9 cellular contexts compared by ENCODE assay signal in genomic region chr1:184037849-184038591, GRCh38. TPM values are rescaled to one million over a fixed set of nuclear protein-coding genes. Genes with fewer than 3 reads are reported as not detected.
DNase-seq lines count a peak whose midpoint lies in the region; TF ChIP-seq lines count a peak whose summit lies in the region.
"Had no signal": no experiment of that assay in that cellular context is flagged by ENCODE, and none has a peak within 500 bp of the region (broad histone marks: within the 10 kb centered on the region; RNA-seq: fewer than 3 reads in every experiment).

No MANE protein-coding gene starts in this region.

- H3K4me1 ChIP-seq in SJSA1 (replicated peaks) = peaks cover 22% of the 10 kb centered on the region
- H3K4me1 ChIP-seq in sigmoid colon = peaks cover 0 to 16% (median 8%) of the 10 kb centered on the region in 4 donors

- no peak for TF ChIP-seq EP300 in sigmoid colon (IDR thresholded peaks at IDR 0.05)

- H3K27ac ChIP-seq in SJSA1 (no peak overlapping the region), sigmoid colon (peak overlapping the region in 3 of 4 donors; percentile 76 to 84 (median 81))
- H3K27ac ChIP-seq: left lung had no signal

- H3K4me3 ChIP-seq in GM12865 (ENCODE audit: low read depth, low read length) (peak overlapping the region; percentile 68), SJSA1 (peak overlapping the region; percentile 80), fibroblast of the aortic adventitia (ENCODE audit: low read depth, low read length) (peak overlapping the region; percentile 75), sigmoid colon (peak overlapping the region; percentile 65 to 71 (median 71))

- TF ChIP-seq POLR2A in sigmoid colon (IDR thresholded peaks at IDR 0.05) = no peak

- 78 to 84% methylated on average over 13 of the region's 13 CpGs for WGBS in sigmoid colon, 2 donors

- intact Hi-C loops in sigmoid colon (cut with DNase I) = loop anchor here (5.0 to 10.0 kb wide), 3 partner anchors 86 to 393 kb away; no protein-coding TSS in a partner anchor

- no peaks in the 10 kb centered on the region for H3K9me3 ChIP-seq in SJSA1 (replicated peaks)
- no peaks in the 10 kb centered on the region for H3K9me3 ChIP-seq in sigmoid colon
- H3K9me3 ChIP-seq: left lung had no signal

- H3K36me3 ChIP-seq in SJSA1 = peaks cover 7% of the 10 kb centered on the region; the same call in 1 of the 2 replicates
- H3K36me3 ChIP-seq in sigmoid colon = no peaks in the 10 kb centered on the region
- H3K36me3 ChIP-seq: left lung had no signal

- no peaks in the 10 kb centered on the region for H3K27me3 ChIP-seq in SJSA1 (replicated peaks)
- no peaks in the 10 kb centered on the region for H3K27me3 ChIP-seq in sigmoid colon

- DNase-seq in GM12865 (ENCODE audit: low read depth) (no peak), SJSA1 (ENCODE audit: low read depth in 1 of 2, low spot score in 2 of 2) (no peak), fibroblast of the aortic adventitia (ENCODE audit: low read depth) (no peak), sigmoid colon (no peak), NCI-H526 treated with DMSO at 0.1 percent for 48 hours (lab: John Stamatoyannopoulos, UW) (no peak), dermis blood vessel endothelial cell (no peak)
- no peak for DNase-seq in activated CD8-positive, alpha-beta memory T cell treated with anti-CD3 and anti-CD28 coated beads for 24 hours
- DNase-seq in stimulated activated CD4-positive, alpha-beta T cell treated with anti-CD3 and anti-CD28 coated beads, Interleukin-4, amount 100 ng/mL, for 24 hours = no peak

- TF ChIP-seq CTCF in GM12865 (IDR thresholded peaks at IDR 0.05; ENCODE audit: insufficient read depth, low read depth, low read length, missing control alignments) (no peak), fibroblast of the aortic adventitia (IDR thresholded peaks at IDR 0.05; ENCODE audit: insufficient read depth, low read length) (no peak), sigmoid colon (IDR thresholded peaks at IDR 0.05) (no peak)

RNA-seq across cellular contexts. Expression of gene COLGALT2, which starts 0.5 kb away (rescaled TPM):
- 6.1 and 11.8 TPM in 2 replicates for total RNA-seq in SJSA1 (2014; rRNA removed; shearing (Covaris generic))
- total RNA-seq in fibroblast of the aortic adventitia (ENCODE audit: low replicate concordance) (1.1 and 3.6 TPM in 2 replicates), sigmoid colon (10 to 100 TPM in 1 of 4 donors, 1 to 10 TPM in 3; 4.6 to 10.7 (median 8.2) TPM), dermis blood vessel endothelial cell (0.14 TPM in 1 of 2 replicates, not detected in the other)
- under 1 TPM in 1 of 3 donors, not detected in 2; 0.47 TPM for polyA plus RNA-seq in sigmoid colon

RNA-seq across cellular contexts. Expression of gene TSEN15, which starts 13.5 kb away (rescaled TPM):
- total RNA-seq in SJSA1 (2014; rRNA removed; shearing (Covaris generic)) = 123 and 129 TPM in 2 replicates
- total RNA-seq in fibroblast of the aortic adventitia (ENCODE audit: low replicate concordance) = 31.6 and 65.8 TPM in 2 replicates
- total RNA-seq in sigmoid colon = 10 to 100 TPM; 29.4 to 56.4 (median 47.4) TPM
- 10 to 100 TPM in 2 of 3 donors, 1 to 10 TPM in 1; 8.4 to 14.8 (median 12.9) TPM for polyA plus RNA-seq in sigmoid colon
- total RNA-seq in dermis blood vessel endothelial cell = 24.5 and 30.1 TPM in 2 replicates
